Comparison of ENCODE assay signal across 2 cellular contexts in genomic region chr1:7224081-7224534, GRCh38.
TF ChIP-seq lines count a peak whose summit lies in the region.

No MANE protein-coding gene starts in this region.

TF ChIP-seq in A549, 52 proteins besides CTCF, POLR2A, EP300 and RAD21:
- TF ChIP-seq NFE2L2 (conservative IDR thresholded peaks at IDR 0.05; ENCODE audit: low read length) (no peak), RCOR1 (IDR thresholded peaks at IDR 0.05; ENCODE audit: low read depth, low read length) (no peak), RFX5 (IDR thresholded peaks at IDR 0.05) (no peak), ZSCAN20 (CRISPR knock-in tag; IDR thresholded peaks at IDR 0.05) (no peak), CHD2 (IDR thresholded peaks at IDR 0.05; ENCODE audit: low read length, partially characterized antibody) (no peak), EHF (CRISPR knock-in tag; IDR thresholded peaks at IDR 0.05) (no peak), RARB (CRISPR knock-in tag; IDR thresholded peaks at IDR 0.05) (no peak), MAFK (IDR thresholded peaks at IDR 0.05; ENCODE audit: partially characterized antibody) (no peak), NPAS2 (CRISPR knock-in tag; IDR thresholded peaks at IDR 0.05; ENCODE audit: borderline replicate concordance) (no peak), HEYL (CRISPR knock-in tag; IDR thresholded peaks at IDR 0.05) (no peak), ZNF302 (CRISPR knock-in tag; IDR thresholded peaks at IDR 0.05) (no peak), MYC (IDR thresholded peaks at IDR 0.05; ENCODE audit: borderline replicate concordance, low read length) (no peak), CBX2 (IDR thresholded peaks at IDR 0.05; ENCODE audit: borderline replicate concordance, low read depth) (no peak), CBX8 (IDR thresholded peaks at IDR 0.05) (no peak), KDM5A (IDR thresholded peaks at IDR 0.05) (no peak), JUNB (IDR thresholded peaks at IDR 0.05) (no peak)
- TF ChIP-seq, protein P1, sequence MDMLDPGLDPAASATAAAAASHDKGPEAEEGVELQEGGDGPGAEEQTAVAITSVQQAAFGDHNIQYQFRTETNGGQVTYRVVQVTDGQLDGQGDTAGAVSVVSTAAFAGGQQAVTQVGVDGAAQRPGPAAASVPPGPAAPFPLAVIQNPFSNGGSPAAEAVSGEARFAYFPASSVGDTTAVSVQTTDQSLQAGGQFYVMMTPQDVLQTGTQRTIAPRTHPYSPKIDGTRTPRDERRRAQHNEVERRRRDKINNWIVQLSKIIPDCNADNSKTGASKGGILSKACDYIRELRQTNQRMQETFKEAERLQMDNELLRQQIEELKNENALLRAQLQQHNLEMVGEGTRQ (IDR thresholded peaks at IDR 0.05): no peak
- TF ChIP-seq, protein P2, sequence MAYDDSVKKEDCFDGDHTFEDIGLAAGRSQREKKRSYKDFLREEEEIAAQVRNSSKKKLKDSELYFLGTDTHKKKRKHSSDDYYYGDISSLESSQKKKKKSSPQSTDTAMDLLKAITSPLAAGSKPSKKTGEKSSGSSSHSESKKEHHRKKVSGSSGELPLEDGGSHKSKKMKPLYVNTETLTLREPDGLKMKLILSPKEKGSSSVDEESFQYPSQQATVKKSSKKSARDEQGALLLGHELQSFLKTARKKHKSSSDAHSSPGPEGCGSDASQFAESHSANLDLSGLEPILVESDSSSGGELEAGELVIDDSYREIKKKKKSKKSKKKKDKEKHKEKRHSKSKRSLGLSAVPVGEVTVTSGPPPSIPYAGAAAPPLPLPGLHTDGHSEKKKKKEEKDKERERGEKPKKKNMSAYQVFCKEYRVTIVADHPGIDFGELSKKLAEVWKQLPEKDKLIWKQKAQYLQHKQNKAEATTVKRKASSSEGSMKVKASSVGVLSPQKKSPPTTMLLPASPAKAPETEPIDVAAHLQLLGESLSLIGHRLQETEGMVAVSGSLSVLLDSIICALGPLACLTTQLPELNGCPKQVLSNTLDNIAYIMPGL (CRISPR knock-in tag; IDR thresholded peaks at IDR 0.05; ENCODE audit: borderline replicate concordance): no peak

TF ChIP-seq in IMR-90, 13 proteins besides CTCF, POLR2A, EP300 and RAD21:
- no peak for TF ChIP-seq CEBPB (IDR thresholded peaks at IDR 0.05; ENCODE audit: low read depth, low read length)
- no peak for TF ChIP-seq SMC3 (IDR thresholded peaks at IDR 0.05; ENCODE audit: low read depth, low read length)
- no peak for TF ChIP-seq MAFK (IDR thresholded peaks at IDR 0.05; ENCODE audit: low read depth, low read length)
- no peak for TF ChIP-seq ELK1 (IDR thresholded peaks at IDR 0.05; ENCODE audit: borderline replicate concordance, low read depth, low read length)
- TF ChIP-seq MAZ (IDR thresholded peaks at IDR 0.05; ENCODE audit: borderline replicate concordance, low read depth, low read length): no peak
- TF ChIP-seq NFE2L2 (IDR thresholded peaks at IDR 0.05; ENCODE audit: low read depth, low read length): no peak
- no peak for TF ChIP-seq FOS (IDR thresholded peaks at IDR 0.05; ENCODE audit: low read depth, low read length)
